In genomic region chr5:175895701-175896102, GRCh38 we compare ENCODE assay signal across 9 cellular contexts. TPM values are rescaled to one million over a fixed set of nuclear protein-coding genes. Genes with fewer than 3 reads are reported as not detected.
DNase-seq lines count a peak whose midpoint lies in the region; ATAC-seq and TF ChIP-seq lines count a peak whose summit lies in the region.
"Had no signal": no experiment of that assay in that cellular context is flagged by ENCODE, and none has a peak within 500 bp of the region (broad histone marks: within the 10 kb centered on the region; RNA-seq: fewer than 3 reads in every experiment).

No MANE protein-coding gene starts in this region.

- no peak overlapping the region for H3K27ac Mint-ChIP-seq in MCF 10A (ENCODE audit: low read depth, unreplicated experiment)

- H3K9ac ChIP-seq in iPS-15b (ENCODE audit: low read depth, low read length), result peak overlapping the region; percentile 26

- H3K9me3 ChIP-seq in breast epithelium (no peaks in the 10 kb centered on the region), iPS-15b (ENCODE audit: control insufficient read depth, insufficient read depth, low read length) (no peaks in the 10 kb centered on the region)

- no peak for TF ChIP-seq CTCF in MCF 10A (IDR thresholded peaks at IDR 0.05; ENCODE audit: unreplicated experiment)
- TF ChIP-seq CTCF in breast epithelium (IDR thresholded peaks at IDR 0.05), result no peak

- no peaks in the 10 kb centered on the region for H3K27me3 ChIP-seq in breast epithelium
- H3K27me3 ChIP-seq in iPS-15b (ENCODE audit: control insufficient read depth, insufficient read depth, low read length), result no peaks in the 10 kb centered on the region

- no peak overlapping the region for H3K4me3 Mint-ChIP-seq in MCF 10A (ENCODE audit: unreplicated experiment)

- no peaks in the 10 kb centered on the region for H3K9me3 Mint-ChIP-seq in MCF 10A (ENCODE audit: unreplicated experiment)

- H3K4me3 ChIP-seq in breast epithelium (no peak overlapping the region), iPS-15b (ENCODE audit: low read depth, low read length) (no peak overlapping the region)

- ATAC-seq in HG03196 (IDR thresholded peaks at IDR 0.05; ENCODE audit: unreplicated experiment), result peak; percentile 88

- DNase-seq in MCF 10A (ENCODE audit: unreplicated experiment) (peak; percentile 21), breast epithelium (ENCODE audit: low spot score in 2 of 2) (no peak), UCSD-AML1 (lab: John Stamatoyannopoulos, UW; ENCODE audit: unreplicated experiment) (peak; percentile 43), dedifferentiated amniotic fluid mesenchymal stem cell (ENCODE audit: extremely low spot score) (no peak), NCI-H1436 (lab: John Stamatoyannopoulos, UW) (no peak), NCI-H128 (lab: John Stamatoyannopoulos, UW; ENCODE audit: unreplicated experiment) (no peak)

- H3K36me3 ChIP-seq in breast epithelium, result no peaks in the 10 kb centered on the region
- no peaks in the 10 kb centered on the region for H3K36me3 ChIP-seq in iPS-15b (ENCODE audit: control insufficient read depth, insufficient read depth, low read length)

- no peaks in the 10 kb centered on the region for H3K4me1 ChIP-seq in breast epithelium
- no peaks in the 10 kb centered on the region for H3K4me1 ChIP-seq in iPS-15b (ENCODE audit: control insufficient read depth, insufficient read depth, low read length)

- H3K27me3 Mint-ChIP-seq in MCF 10A (ENCODE audit: insufficient read depth, unreplicated experiment), result no peaks in the 10 kb centered on the region

- intact Hi-C loops in MCF 10A (cut with micrococcal nuclease) (no loop called here), breast epithelium (cut with DNase I; ENCODE audit: low total_unique reads) (no loop called here)

- TF ChIP-seq POLR2A in breast epithelium (IDR thresholded peaks at IDR 0.05), result no peak

- H3K27ac ChIP-seq in breast epithelium, result no peak overlapping the region

- no peaks in the 10 kb centered on the region for H3K36me3 Mint-ChIP-seq in MCF 10A (ENCODE audit: insufficient read depth, unreplicated experiment)

- POLR2A ChIA-PET in MCF 10A (lab: Yijun Ruan, JAX), result interaction anchor here (1.1 kb wide), 1 partner anchor 123 kb away, joined by 3 read pairs; no protein-coding TSS in a partner anchor

- no TSS peak for BruUV-seq in MCF 10A (replicated peaks; lab: Mats Ljungman, UMichigan)

- CTCF ChIA-PET in MCF 10A (lab: Yijun Ruan, JAX), result interaction anchor here (2.1 kb wide), 1 partner anchor 165 kb away, joined by 10 read pairs; no protein-coding TSS in a partner anchor

- H3K4me1 Mint-ChIP-seq in MCF 10A (ENCODE audit: insufficient read depth, unreplicated experiment), result no peaks in the 10 kb centered on the region

RNA-seq across cellular contexts. Expression of gene CPLX2, which starts 24.3 kb away (rescaled TPM):
- not detected in 2 replicates for total RNA-seq in MCF 10A (2022)
- total RNA-seq in breast epithelium, result not detected
- total RNA-seq: kidney epithelial cell had no signal

Comparison
In these comparisons a context has a peak if more than half of its experiments do, and no peak if none do; other contexts are left out.
1. DNase-seq: peak in MCF 10A (single experiment) and UCSD-AML1 (single experiment); none in breast epithelium (0 of 2), dedifferentiated amniotic fluid mesenchymal stem cell (single experiment), NCI-H1436 (single experiment) and NCI-H128 (single experiment).